Comparison of ENCODE assay signal across 1 cellular context in the genomic region with DNA sequence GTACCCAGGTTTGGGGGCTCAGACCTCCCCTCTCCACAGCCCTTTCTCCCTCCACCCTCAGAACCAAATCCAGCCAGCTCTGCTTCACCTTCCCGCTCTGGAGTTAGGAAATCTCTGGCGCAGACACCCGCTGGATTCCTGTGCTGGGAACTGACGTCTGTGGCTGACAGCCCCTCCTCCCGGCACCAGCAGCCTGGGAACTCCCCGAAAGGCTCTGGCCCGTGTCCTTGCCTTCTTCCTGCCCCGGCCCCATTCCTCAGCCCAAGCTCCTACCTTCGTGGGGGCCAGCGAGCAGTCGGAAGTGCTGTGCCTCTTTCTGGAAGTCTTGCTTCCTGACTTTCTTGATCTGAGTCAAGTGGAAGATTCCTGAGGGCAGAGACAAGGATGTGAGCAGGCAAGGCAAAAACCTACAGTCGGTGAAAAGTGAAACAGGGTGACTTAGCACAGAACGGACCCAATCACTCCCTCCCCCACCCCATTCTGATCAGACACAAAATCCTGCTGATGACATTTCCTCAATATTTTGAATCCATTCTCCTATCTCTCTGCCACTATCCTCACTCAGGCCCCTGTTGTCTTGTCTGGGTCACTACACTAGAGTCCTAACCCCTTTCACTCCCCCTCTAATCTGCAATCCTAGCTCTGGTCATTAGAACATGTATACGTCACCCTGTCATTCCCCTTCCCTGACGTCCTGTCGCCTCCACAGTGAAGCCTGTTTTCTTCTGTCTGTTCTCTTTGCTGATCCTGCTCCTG.
A peak's percentile ranks its signal among the peaks of the same experiment; 100 is the strongest.
TF ChIP-seq lines count a peak whose summit lies in the region.

No MANE protein-coding gene starts in this region.

TF ChIP-seq in GM12878, 131 proteins besides CTCF, POLR2A, EP300 and RAD21:
- no peak for TF ChIP-seq GATAD2B (conservative IDR thresholded peaks at IDR 0.05; ENCODE audit: low read depth)
- 0 out of 2 replicates have a peak, but pooled peaks have one; percentile 38 for TF ChIP-seq EED (IDR thresholded peaks at IDR 0.05; ENCODE audit: low read depth)
- no peak for TF ChIP-seq STAT3 (IDR thresholded peaks at IDR 0.05; ENCODE audit: low read depth, low read length)
- TF ChIP-seq SMARCA5 (IDR thresholded peaks at IDR 0.05): no peak
